8 cellular contexts compared by ENCODE assay signal in the genomic region with DNA sequence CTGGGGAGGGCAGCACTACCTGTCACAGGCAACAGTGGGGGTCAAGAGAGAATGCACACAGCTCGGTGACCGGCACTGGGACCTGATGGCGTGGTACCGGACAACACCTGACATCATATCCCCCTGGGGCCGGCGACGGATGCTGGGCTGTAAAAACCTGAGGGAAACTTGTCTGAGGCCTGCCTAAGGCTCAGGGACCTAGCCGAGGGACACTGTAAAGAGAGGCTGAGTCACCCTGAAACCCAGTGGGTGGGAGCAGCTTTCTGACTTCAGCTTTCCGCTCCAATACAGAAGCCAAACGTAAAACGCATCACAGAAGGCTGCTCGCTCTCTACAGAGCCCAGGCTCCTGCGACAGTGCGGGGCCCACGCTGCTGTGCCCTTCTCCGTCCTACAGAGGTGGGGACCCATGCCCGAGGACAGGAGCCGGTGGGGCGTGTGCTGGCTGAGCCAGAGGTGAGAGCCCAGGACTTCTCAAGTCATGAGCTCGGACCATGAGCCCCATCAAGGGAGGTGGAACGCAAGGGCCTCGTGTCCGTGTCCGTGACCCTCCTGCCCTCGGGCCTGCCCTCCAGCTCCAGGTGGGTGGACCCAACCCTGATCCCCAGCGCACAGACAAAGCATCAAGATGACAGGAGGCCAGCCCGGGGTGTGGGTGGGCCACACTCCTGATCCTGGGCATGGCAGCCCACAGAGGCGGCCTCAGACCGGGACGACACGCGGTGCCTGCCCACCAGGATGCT. TPM values are rescaled to one million over a fixed set of nuclear protein-coding genes. Genes with fewer than 3 reads are reported as not detected.
DNase-seq lines count a peak whose midpoint lies in the region; ATAC-seq lines count a peak whose summit lies in the region.

No MANE protein-coding gene starts in this region.

- peaks cover 46% of the 10 kb centered on the region for H3K4me1 ChIP-seq in right cardiac atrium (ENCODE audit: control insufficient read depth, insufficient read depth, low read length)

- peak; percentile 45 for DNase-seq in Right ventricle myocardium inferior (ENCODE audit: missing footprints)
- DNase-seq in cardiac septum (ENCODE audit: low spot score): no peak
- peak; percentile 44 for DNase-seq in activated T-cell treated with anti-CD3 and anti-CD28 coated beads for 4 hours
- DNase-seq in right cardiac atrium: peak; percentile 9 to 56 (median 54)
- peak; percentile 72 for DNase-seq in stimulated activated naive CD8-positive, alpha-beta T cell treated with anti-CD3 and anti-CD28 coated beads, Interleukin-15, Interleukin-2, amounts not matched to agents 100 U/mL and 50 U/mL, for 24 hours
- no peak for DNase-seq in AML-193 (lab: John Stamatoyannopoulos, UW)
- no peak for DNase-seq in globus pallidus (ENCODE audit: low spot score)

- H3K9me3 ChIP-seq in right cardiac atrium (ENCODE audit: control insufficient read depth, low read length): no peaks in the 10 kb centered on the region

- ATAC-seq in Right ventricle myocardium inferior (no peak), HG03103 (IDR thresholded peaks at IDR 0.05; ENCODE audit: low read depth, unreplicated experiment) (peak; percentile 76), right cardiac atrium (no peak)
- peak; percentile 92 for ATAC-seq in stimulated activated naive CD8-positive, alpha-beta T cell treated with anti-CD3 and anti-CD28 coated beads, Interleukin-15, Interleukin-2, amounts not matched to agents 100 U/mL and 50 U/mL, for 24 hours

- 80% methylated on average over 32 of the region's 32 CpGs for WGBS in right cardiac atrium

- intact Hi-C loops in Right ventricle myocardium inferior (cut with DNase I): no loop called here
- intact Hi-C loops in cardiac septum (cut with DNase I): no loop called here
- intact Hi-C loops in right cardiac atrium (cut with DNase I): no loop called here

- no peak overlapping the region for H3K27ac ChIP-seq in right cardiac atrium (ENCODE audit: low read length)

- H3K4me3 ChIP-seq in right cardiac atrium (ENCODE audit: low read length): no peak overlapping the region

- no peaks in the 10 kb centered on the region for H3K27me3 ChIP-seq in right cardiac atrium (ENCODE audit: control insufficient read depth, insufficient read depth)

RNA-seq across cellular contexts. Expression of gene RALGDS, which starts 5.3 kb away (rescaled TPM):
- total RNA-seq in Right ventricle myocardium inferior: 33.7 TPM
- total RNA-seq in cardiac septum: 23.9 TPM
- 10 to 100 TPM; 18.5 to 36.3 (median 32.1) TPM for total RNA-seq in right cardiac atrium
- 33.8 TPM for polyA plus RNA-seq in right cardiac atrium

RNA-seq across cellular contexts. Expression of gene GBGT1, which starts 47.9 kb away (rescaled TPM):
- total RNA-seq in Right ventricle myocardium inferior (8.2 TPM), cardiac septum (4.6 TPM), right cardiac atrium (10 to 100 TPM in 3 of 4 donors, 1 to 10 TPM in 1; 9.6 to 12.8 (median 11.3) TPM)
- 7.4 TPM for polyA plus RNA-seq in right cardiac atrium

RNA-seq across cellular contexts. Expression of gene CEL, which starts 54.0 kb away (rescaled TPM):
- total RNA-seq in Right ventricle myocardium inferior (7.7 TPM), cardiac septum (0.59 TPM), right cardiac atrium (1 to 10 TPM; 2.9 to 9.7 (median 5.2) TPM)
- 2.8 TPM for polyA plus RNA-seq in right cardiac atrium

Comparison
In these comparisons a context has a peak if more than half of its experiments do, and no peak if none do; other contexts are left out.
1. DNase-seq: peak in Right ventricle myocardium inferior (single experiment), activated T-cell treated with anti-CD3 and anti-CD28 coated beads for 4 hours (single experiment), right cardiac atrium (3 of 3) and stimulated activated naive CD8-positive, alpha-beta T cell treated with anti-CD3 and anti-CD28 coated beads, Interleukin-15, Interleukin-2, amounts not matched to agents 100 U/mL and 50 U/mL, for 24 hours (single experiment); none in cardiac septum (single experiment), AML-193 (0 of 2) and globus pallidus (single experiment).
2. ATAC-seq: peak in HG03103 (single experiment) and stimulated activated naive CD8-positive, alpha-beta T cell treated with anti-CD3 and anti-CD28 coated beads, Interleukin-15, Interleukin-2, amounts not matched to agents 100 U/mL and 50 U/mL, for 24 hours (single experiment); none in Right ventricle myocardium inferior (single experiment) and right cardiac atrium (0 of 2).